ENCODE assay signal across 17 cellular contexts in genomic region chr16:4570086-4570485, GRCh38. TPM values are rescaled to one million over a fixed set of nuclear protein-coding genes. Genes with fewer than 3 reads are reported as not detected.
"Had no signal": no experiment of that assay in that cellular context is flagged by ENCODE, and none has a peak within 500 bp of the region (broad histone marks: within the 10 kb centered on the region; RNA-seq: fewer than 3 reads in every experiment).

No MANE protein-coding gene starts in this region.

- H3K27ac ChIP-seq: colonic mucosa, esophagus muscularis mucosa, neutrophil, parathyroid adenoma, thoracic aorta, upper lobe of right lung had no signal

- H3K36me3 ChIP-seq: colonic mucosa, esophagus muscularis mucosa, neutrophil, thoracic aorta, upper lobe of right lung had no signal

- H3K9me3 ChIP-seq: colonic mucosa, esophagus muscularis mucosa, mucosa of descending colon, neutrophil, thoracic aorta, upper lobe of right lung had no signal

- ATAC-seq: left ventricle myocardium superior; mucosa of descending colon; naive thymus-derived CD8-positive, alpha-beta T cell; stimulated activated effector memory CD8-positive, alpha-beta T cell treated with anti-CD3 and anti-CD28 coated beads, Interleukin-12 subunit alpha, Interleukin-12 subunit beta, amount 100 ng/mL, for 72 hours; upper lobe of right lung had no signal

- H3K27ac Mint-ChIP-seq: activated CD4-positive, alpha-beta T cell treated with anti-CD3 and anti-CD28 coated beads, Interleukin-2, amount 10 ng/mL, durations not matched to agents 7 days and 5 days; activated naive CD8-positive, alpha-beta T cell treated with anti-CD3 and anti-CD28 coated beads, Interleukin-2, amount 10 ng/mL, durations not matched to agents 7 days and 5 days; memory B cell; naive thymus-derived CD8-positive, alpha-beta T cell; stimulated activated effector memory CD8-positive, alpha-beta T cell treated with anti-CD3 and anti-CD28 coated beads, Interleukin-12 subunit alpha, Interleukin-12 subunit beta, amount 100 ng/mL, for 72 hours had no signal

- H3K4me3 Mint-ChIP-seq: activated CD4-positive, alpha-beta T cell treated with anti-CD3 and anti-CD28 coated beads, Interleukin-2, amount 10 ng/mL, durations not matched to agents 7 days and 5 days; activated naive CD8-positive, alpha-beta T cell treated with anti-CD3 and anti-CD28 coated beads, Interleukin-2, amount 10 ng/mL, durations not matched to agents 7 days and 5 days; brain; memory B cell; naive thymus-derived CD8-positive, alpha-beta T cell; stimulated activated effector memory CD8-positive, alpha-beta T cell treated with anti-CD3 and anti-CD28 coated beads, Interleukin-12 subunit alpha, Interleukin-12 subunit beta, amount 100 ng/mL, for 72 hours had no signal

- H3K4me3 ChIP-seq: colonic mucosa, esophagus muscularis mucosa, mucosa of descending colon, thoracic aorta, upper lobe of right lung had no signal

- H3K9me3 Mint-ChIP-seq: activated CD4-positive, alpha-beta T cell treated with anti-CD3 and anti-CD28 coated beads, Interleukin-2, amount 10 ng/mL, durations not matched to agents 7 days and 5 days; activated naive CD8-positive, alpha-beta T cell treated with anti-CD3 and anti-CD28 coated beads, Interleukin-2, amount 10 ng/mL, durations not matched to agents 7 days and 5 days; memory B cell; naive thymus-derived CD8-positive, alpha-beta T cell; stimulated activated effector memory CD8-positive, alpha-beta T cell treated with anti-CD3 and anti-CD28 coated beads, Interleukin-12 subunit alpha, Interleukin-12 subunit beta, amount 100 ng/mL, for 72 hours had no signal

- H3K27me3 Mint-ChIP-seq: activated CD4-positive, alpha-beta T cell treated with anti-CD3 and anti-CD28 coated beads, Interleukin-2, amount 10 ng/mL, durations not matched to agents 7 days and 5 days; memory B cell; naive thymus-derived CD8-positive, alpha-beta T cell had no signal

- H3K27me3 ChIP-seq: colonic mucosa, esophagus muscularis mucosa, neutrophil, upper lobe of right lung had no signal

- DNase-seq: activated CD4-positive, alpha-beta T cell treated with anti-CD3 and anti-CD28 coated beads, Interleukin-2, amount 10 ng/mL, durations not matched to agents 7 days and 5 days; activated naive CD4-positive, alpha-beta T cell; activated naive CD8-positive, alpha-beta T cell treated with anti-CD3 and anti-CD28 coated beads, Interleukin-2, amount 10 ng/mL, durations not matched to agents 7 days and 5 days; central memory CD4-positive, alpha-beta T cell; colonic mucosa; left ventricle myocardium superior; mucosa of descending colon; naive thymus-derived CD8-positive, alpha-beta T cell; upper lobe of right lung had no signal

- H3K9ac ChIP-seq: parathyroid adenoma had no signal

- H3K79me2 ChIP-seq: parathyroid adenoma had no signal

- H3K4me1 ChIP-seq: colonic mucosa, esophagus muscularis mucosa, parathyroid adenoma, upper lobe of right lung had no signal

- H2AFZ ChIP-seq: parathyroid adenoma had no signal

- H3K36me3 Mint-ChIP-seq: activated naive CD8-positive, alpha-beta T cell treated with anti-CD3 and anti-CD28 coated beads, Interleukin-2, amount 10 ng/mL, durations not matched to agents 7 days and 5 days; brain; memory B cell; naive thymus-derived CD8-positive, alpha-beta T cell; stimulated activated effector memory CD8-positive, alpha-beta T cell treated with anti-CD3 and anti-CD28 coated beads, Interleukin-12 subunit alpha, Interleukin-12 subunit beta, amount 100 ng/mL, for 72 hours had no signal

RNA-seq across cellular contexts. Expression of gene C16orf96, which starts 13.9 kb away (rescaled TPM):
- total RNA-seq: esophagus muscularis mucosa, kidney epithelial cell, mucosa of descending colon, thoracic aorta had no signal
